ENCODE assay signal across 10 cellular contexts in genomic region chr2:42835577-42836371, GRCh38. TPM values are rescaled to one million over a fixed set of nuclear protein-coding genes. Genes with fewer than 3 reads are reported as not detected.
DNase-seq lines count a peak whose midpoint lies in the region; ATAC-seq and TF ChIP-seq lines count a peak whose summit lies in the region.
"Had no signal": no experiment of that assay in that cellular context is flagged by ENCODE, and none has a peak within 500 bp of the region (broad histone marks: within the 10 kb centered on the region; RNA-seq: fewer than 3 reads in every experiment).

No MANE protein-coding gene starts in this region.

- H3K36me3 ChIP-seq in adrenal gland (replicated peaks in 1 of 2) (no peaks in the 10 kb centered on the region), right atrium auricular region (no peaks in the 10 kb centered on the region), subcutaneous abdominal adipose tissue (ENCODE audit: control insufficient read depth in 5 of 5, insufficient read depth in 5 of 5, low read length in 5 of 5) (no peaks in the 10 kb centered on the region)
- H3K36me3 ChIP-seq: thyroid gland had no signal

- CTCF ChIA-PET in activated CD4-positive, alpha-beta T cell treated with anti-CD3 and anti-CD28 coated beads for 36 hours (lab: Charles Lee): interaction anchor here (1.4 to 1.8 kb wide), 2 partner anchors 22 to 23 kb away, joined by 3 to 6 read pairs; no protein-coding TSS in a partner anchor

- H3K27me3 ChIP-seq in adrenal gland: no peaks in the 10 kb centered on the region
- H3K27me3 ChIP-seq in right atrium auricular region: no peaks in the 10 kb centered on the region
- H3K27me3 ChIP-seq in subcutaneous abdominal adipose tissue (ENCODE audit: control insufficient read depth in 5 of 5, insufficient read depth in 4 of 5, low read length in 5 of 5): no peaks in the 10 kb centered on the region
- H3K27me3 ChIP-seq: thyroid gland had no signal

- no peaks in the 10 kb centered on the region for H3K4me1 Mint-ChIP-seq in activated CD4-positive, alpha-beta T cell treated with anti-CD3 and anti-CD28 coated beads for 36 hours
- no peaks in the 10 kb centered on the region for H3K4me1 Mint-ChIP-seq in activated T-helper 1 cell treated with anti-CD3 and anti-CD28 coated beads, Interleukin-12 subunit alpha, Interleukin-12 subunit beta, Interleukin-2, Interleukin-4 antibody, amounts not matched to agents 30 ng/mL and 10 ng/mL and 1 ng/mL, durations not matched to agents 14 hours and 24 hours and 36 hours (ENCODE audit: low read depth)

- WGBS in adrenal gland, 4 donors: 71 to 86% (median 81%) methylated on average over 5 of the region's 5 CpGs

- POLR2A ChIA-PET in activated CD4-positive, alpha-beta T cell treated with anti-CD3 and anti-CD28 coated beads for 36 hours (lab: Charles Lee): no interaction called here

- no peak overlapping the region for H3K4me3 ChIP-seq in HFF-Myc (replicated peaks; ENCODE audit: low read depth, low read length)
- H3K4me3 ChIP-seq in adrenal gland: no peak overlapping the region
- H3K4me3 ChIP-seq in right atrium auricular region: no peak overlapping the region
- H3K4me3 ChIP-seq in subcutaneous abdominal adipose tissue (ENCODE audit: low read depth in 1 of 5, low read length in 5 of 5): no peak overlapping the region
- H3K4me3 ChIP-seq: thyroid gland had no signal

- H3K9me3 Mint-ChIP-seq in activated CD4-positive, alpha-beta T cell treated with anti-CD3 and anti-CD28 coated beads for 36 hours (ENCODE audit: low read depth): no peaks in the 10 kb centered on the region
- no peaks in the 10 kb centered on the region for H3K9me3 Mint-ChIP-seq in activated T-helper 1 cell treated with anti-CD3 and anti-CD28 coated beads, Interleukin-12 subunit alpha, Interleukin-12 subunit beta, Interleukin-2, Interleukin-4 antibody, amounts not matched to agents 30 ng/mL and 10 ng/mL and 1 ng/mL, durations not matched to agents 14 hours and 24 hours and 36 hours

- ATAC-seq in GM21528 (IDR thresholded peaks at IDR 0.05; ENCODE audit: low FRiP score, unreplicated experiment) (no peak), HG03025 (IDR thresholded peaks at IDR 0.05; ENCODE audit: low FRiP score, unreplicated experiment) (no peak)
- no peak for ATAC-seq in activated CD4-positive, alpha-beta T cell treated with anti-CD3 and anti-CD28 coated beads for 36 hours

- H3K9me3 ChIP-seq in adrenal gland (replicated peaks in 1 of 3) (no peaks in the 10 kb centered on the region), right atrium auricular region (no peaks in the 10 kb centered on the region), subcutaneous abdominal adipose tissue (ENCODE audit: control insufficient read depth in 5 of 5, low read length in 5 of 5) (no peaks in the 10 kb centered on the region)
- H3K9me3 ChIP-seq: thyroid gland had no signal

- H3K9ac ChIP-seq in subcutaneous abdominal adipose tissue (ENCODE audit: low read length in 5 of 5): no peak overlapping the region

- DNase-seq in HFF-Myc (ENCODE audit: extremely low read depth, low read depth) (peak; percentile 79), adrenal gland (peak in 4 of 7 donors; percentile 22 to 54 (median 34)), right atrium auricular region (ENCODE audit: low spot score) (peak; percentile 91)
- DNase-seq in activated CD4-positive, alpha-beta T cell treated with anti-CD3 and anti-CD28 coated beads for 36 hours: no peak
- DNase-seq in activated T-helper 1 cell treated with anti-CD3 and anti-CD28 coated beads, Interleukin-12 subunit alpha, Interleukin-12 subunit beta, Interleukin-2, Interleukin-4 antibody, amounts not matched to agents 30 ng/mL and 10 ng/mL and 1 ng/mL, durations not matched to agents 14 hours and 24 hours and 36 hours (ENCODE audit: low spot score): no peak
- DNase-seq: NCI-H1694 had no signal

- intact Hi-C loops in adrenal gland (cut with DNase I): loop anchor here in 1 of 2 donors (10.0 kb wide), 1 partner anchor 389 kb away; the partner anchor contains the start of gene ZFP36L2
- intact Hi-C loops in activated CD4-positive, alpha-beta T cell treated with anti-CD3 and anti-CD28 coated beads for 36 hours (cut with DNase I, micrococcal nuclease): no loop called here
- intact Hi-C loops in activated T-helper 1 cell treated with anti-CD3 and anti-CD28 coated beads, Interleukin-12 subunit alpha, Interleukin-12 subunit beta, Interleukin-2, Interleukin-4 antibody, amounts not matched to agents 30 ng/mL and 10 ng/mL and 1 ng/mL, durations not matched to agents 14 hours and 24 hours and 36 hours (cut with micrococcal nuclease): no loop called here

- H3K4me3 Mint-ChIP-seq in activated CD4-positive, alpha-beta T cell treated with anti-CD3 and anti-CD28 coated beads for 36 hours: no peak overlapping the region
- no peak overlapping the region for H3K4me3 Mint-ChIP-seq in activated T-helper 1 cell treated with anti-CD3 and anti-CD28 coated beads, Interleukin-12 subunit alpha, Interleukin-12 subunit beta, Interleukin-2, Interleukin-4 antibody, amounts not matched to agents 30 ng/mL and 10 ng/mL and 1 ng/mL, durations not matched to agents 14 hours and 24 hours and 36 hours

- H3K27ac ChIP-seq in adrenal gland: no peak overlapping the region
- H3K27ac ChIP-seq in right atrium auricular region: peak overlapping the region; percentile 48 to 72
- H3K27ac ChIP-seq in subcutaneous abdominal adipose tissue (ENCODE audit: low read depth, low read length): peak overlapping the region; percentile 0

- no peaks in the 10 kb centered on the region for H3K36me3 Mint-ChIP-seq in activated CD4-positive, alpha-beta T cell treated with anti-CD3 and anti-CD28 coated beads for 36 hours (ENCODE audit: low read depth)
- H3K36me3 Mint-ChIP-seq in activated T-helper 1 cell treated with anti-CD3 and anti-CD28 coated beads, Interleukin-12 subunit alpha, Interleukin-12 subunit beta, Interleukin-2, Interleukin-4 antibody, amounts not matched to agents 30 ng/mL and 10 ng/mL and 1 ng/mL, durations not matched to agents 14 hours and 24 hours and 36 hours (ENCODE audit: low read depth): no peaks in the 10 kb centered on the region

- no peak overlapping the region for H3K27ac Mint-ChIP-seq in activated CD4-positive, alpha-beta T cell treated with anti-CD3 and anti-CD28 coated beads for 36 hours
- no peak overlapping the region for H3K27ac Mint-ChIP-seq in activated T-helper 1 cell treated with anti-CD3 and anti-CD28 coated beads, Interleukin-12 subunit alpha, Interleukin-12 subunit beta, Interleukin-2, Interleukin-4 antibody, amounts not matched to agents 30 ng/mL and 10 ng/mL and 1 ng/mL, durations not matched to agents 14 hours and 24 hours and 36 hours

- TF ChIP-seq POLR2A in adrenal gland (IDR thresholded peaks at IDR 0.05): no peak

- H3K27me3 Mint-ChIP-seq in activated CD4-positive, alpha-beta T cell treated with anti-CD3 and anti-CD28 coated beads for 36 hours: no peaks in the 10 kb centered on the region
- H3K27me3 Mint-ChIP-seq in activated T-helper 1 cell treated with anti-CD3 and anti-CD28 coated beads, Interleukin-12 subunit alpha, Interleukin-12 subunit beta, Interleukin-2, Interleukin-4 antibody, amounts not matched to agents 30 ng/mL and 10 ng/mL and 1 ng/mL, durations not matched to agents 14 hours and 24 hours and 36 hours (ENCODE audit: insufficient read depth): peaks cover 1% of the 10 kb centered on the region

- H3K4me1 ChIP-seq in adrenal gland (replicated peaks in 1 of 2) (no peaks in the 10 kb centered on the region), right atrium auricular region (peaks cover 0 to 5% of the 10 kb centered on the region in 2 donors), subcutaneous abdominal adipose tissue (ENCODE audit: control insufficient read depth in 5 of 5, insufficient read depth in 5 of 5, low read length in 5 of 5) (peaks cover 0 to 11% (median 9%) of the 10 kb centered on the region in 5 donors)
- H3K4me1 ChIP-seq: thyroid gland had no signal

- TF ChIP-seq CTCF in HFF-Myc (IDR thresholded peaks at IDR 0.05; ENCODE audit: low read depth, low read length, missing control alignments) (no peak), adrenal gland (IDR thresholded peaks at IDR 0.05) (no peak), right atrium auricular region (IDR thresholded peaks at IDR 0.05) (no peak)

RNA-seq across cellular contexts. Expression of gene HAAO, which starts 43.4 kb away (rescaled TPM):
- total RNA-seq in adrenal gland (10 to 100 TPM in 6 of 8 donors, 1 to 10 TPM in 2; 3.1 to 30.1 (median 12.6) TPM), right atrium auricular region (1 to 10 TPM; 1.4 to 2.6 TPM)
- 10 to 100 TPM in 2 of 3 donors, 1 to 10 TPM in 1; 2.7 to 24.4 (median 20.8) TPM for polyA plus RNA-seq in adrenal gland
- 1 to 10 TPM in 1 of 2 experiments, under 1 TPM in 1; 0.86 to 1.2 TPM for total RNA-seq in activated CD4-positive, alpha-beta T cell treated with anti-CD3 and anti-CD28 coated beads for 36 hours
- 0.37 and 0.86 TPM in 2 replicates for total RNA-seq in activated T-helper 1 cell treated with anti-CD3 and anti-CD28 coated beads, Interleukin-12 subunit alpha, Interleukin-12 subunit beta, Interleukin-2, Interleukin-4 antibody, amounts not matched to agents 30 ng/mL and 10 ng/mL and 1 ng/mL, durations not matched to agents 14 hours and 24 hours and 36 hours

Comparison
In these comparisons a context has a peak if more than half of its experiments do, and no peak if none do; other contexts are left out.
1. DNase-seq: peak in HFF-Myc (single experiment), adrenal gland (4 of 7) and right atrium auricular region (single experiment); none in activated CD4-positive, alpha-beta T cell treated with anti-CD3 and anti-CD28 coated beads for 36 hours (single experiment) and activated T-helper 1 cell treated with anti-CD3 and anti-CD28 coated beads, Interleukin-12 subunit alpha, Interleukin-12 subunit beta, Interleukin-2, Interleukin-4 antibody, amounts not matched to agents 30 ng/mL and 10 ng/mL and 1 ng/mL, durations not matched to agents 14 hours and 24 hours and 36 hours (single experiment).
2. H3K27ac ChIP-seq: peak in right atrium auricular region (2 of 2) and subcutaneous abdominal adipose tissue (single experiment); none in adrenal gland (0 of 5).